ENCODE assay signal across 21 cellular contexts in the genomic region with DNA sequence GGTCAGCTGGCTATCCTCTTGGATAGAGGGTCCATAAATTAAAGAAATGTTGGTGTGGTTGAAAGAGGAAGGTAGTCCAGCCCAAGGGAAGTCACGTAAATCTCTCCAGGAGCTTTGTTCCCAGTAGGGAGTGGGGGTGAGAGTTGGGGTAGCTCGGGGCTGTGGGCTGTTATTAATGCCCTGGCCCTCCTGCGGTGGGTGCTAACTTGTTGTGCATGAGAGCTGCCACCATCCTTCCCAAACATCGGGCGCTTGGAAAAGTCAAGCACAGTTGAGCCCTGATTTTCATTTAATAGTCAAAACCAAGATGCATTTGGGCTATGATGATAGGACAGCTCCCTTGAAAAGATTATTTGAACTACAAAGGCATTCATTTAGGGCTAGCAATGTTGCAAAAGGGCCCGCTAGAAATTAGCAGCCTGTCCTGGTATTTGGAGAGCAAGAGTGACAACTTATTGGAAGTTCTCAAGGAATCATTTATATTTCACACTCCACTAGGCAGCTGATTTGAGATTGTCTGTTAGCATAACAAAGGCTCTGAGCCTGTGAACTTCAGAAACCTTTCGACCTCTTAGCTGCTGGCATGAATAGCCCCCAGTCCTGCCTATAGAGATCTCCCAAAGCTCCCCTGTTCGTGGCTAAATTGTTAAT.
A peak's percentile ranks its signal among the peaks of the same experiment; 100 is the strongest.
DNase-seq lines count a peak whose midpoint lies in the region; ATAC-seq and TF ChIP-seq lines count a peak whose summit lies in the region.
"Had no signal": no experiment of that assay in that cellular context is flagged by ENCODE, and none has a peak within 500 bp of the region (broad histone marks: within the 10 kb centered on the region; RNA-seq: fewer than 3 reads in every experiment).

No MANE protein-coding gene starts in this region.

- peak overlapping the region; percentile 81 for H3K27ac Mint-ChIP-seq in neural crest cell (ENCODE audit: unreplicated experiment)
- H3K27ac Mint-ChIP-seq: activated naive CD4-positive, alpha-beta T cell treated with anti-CD3 and anti-CD28 coated beads for 36 hours had no signal

- H4K20me1 ChIP-seq in OCI-LY3 (ENCODE audit: insufficient read depth, low read length), result no peaks in the 10 kb centered on the region

- H3K4me2 ChIP-seq in OCI-LY3 (ENCODE audit: low read length), result peak overlapping the region; percentile 96

- peak overlapping the region; percentile 85 for H3K4me3 Mint-ChIP-seq in neural crest cell
- H3K4me3 Mint-ChIP-seq: activated naive CD4-positive, alpha-beta T cell treated with anti-CD3 and anti-CD28 coated beads for 36 hours had no signal

- peaks cover 88% of the 10 kb centered on the region for H3K4me1 Mint-ChIP-seq in neural crest cell

- H3K4me3 ChIP-seq in ACC112 (ENCODE audit: low read depth, low read length) (peak overlapping the region; percentile 74), OCI-LY3 (ENCODE audit: low read length) (peak overlapping the region; percentile 79; the same call in 1 of the 2 replicates), epithelial cell of proximal tubule (ENCODE audit: low read depth, low read length) (peak overlapping the region; percentile 47)

- H2AFZ ChIP-seq in ACC112 (ENCODE audit: low read length, unreplicated experiment) (no peak overlapping the region), OCI-LY3 (ENCODE audit: low read depth, low read length) (peak overlapping the region; percentile 58; the same call in 1 of the 2 replicates)

- peaks cover 7% of the 10 kb centered on the region for H3K27me3 Mint-ChIP-seq in neural crest cell (ENCODE audit: low read depth)

- H3K79me2 ChIP-seq in ACC112 (ENCODE audit: control insufficient read depth, insufficient read depth, low read length, unreplicated experiment) (no peaks in the 10 kb centered on the region), OCI-LY3 (ENCODE audit: low read length) (no peaks in the 10 kb centered on the region)

- H3K9ac ChIP-seq in OCI-LY3 (ENCODE audit: low read length), result no peak overlapping the region

- DNase-seq in epithelial cell of proximal tubule (ENCODE audit: low read depth), result no peak
- peak; percentile 26 for DNase-seq in neural crest cell (ENCODE audit: low read depth, low spot score)
- DNase-seq in left colon, result no peak
- no peak for DNase-seq in DMS153 (lab: John Stamatoyannopoulos, UW)
- DNase-seq in NCI-H2196 treated with DMSO at 0.1 percent for 48 hours (lab: John Stamatoyannopoulos, UW; ENCODE audit: unreplicated experiment), result no peak
- DNase-seq: activated CD4-positive, alpha-beta T cell treated with anti-CD3 and anti-CD28 coated beads, Interleukin-2, amount 50 U/mL, for 1 hour; activated naive CD4-positive, alpha-beta T cell treated with anti-CD3 and anti-CD28 coated beads for 36 hours; activated T-cell treated with anti-CD3 and anti-CD28 coated beads for 4 hours; brain microvascular endothelial cell; DMS 273 treated with DMSO at 0.1 percent for 48 hours; Karpas-422; kidney glomerular epithelial cell; NCI-H1105 treated with DMSO at 0.1 percent for 48 hours; NCI-H2171; stimulated activated CD4-positive, alpha-beta T cell treated with anti-CD3 and anti-CD28 coated beads, Interleukin-4, amount 100 ng/mL, for 24 hours had no signal

- ATAC-seq in left colon (no peak), HG02642 (IDR thresholded peaks at IDR 0.05; ENCODE audit: poor library complexity, unreplicated experiment) (no peak)

- intact Hi-C loops in left colon (cut with DNase I, micrococcal nuclease), result no loop called here

- H3K9me3 Mint-ChIP-seq in neural crest cell, result no peaks in the 10 kb centered on the region
- H3K9me3 Mint-ChIP-seq: activated naive CD4-positive, alpha-beta T cell treated with anti-CD3 and anti-CD28 coated beads for 36 hours had no signal

- H3K27ac ChIP-seq in ACC112 (ENCODE audit: low read depth, low read length) (no peak overlapping the region), OCI-LY3 (ENCODE audit: low read length) (no peak overlapping the region)
- H3K27ac ChIP-seq: brain microvascular endothelial cell, C4-2B, heart right ventricle, thoracic aorta had no signal

- no peak for TF ChIP-seq CTCF in OCI-LY3 (IDR thresholded peaks at IDR 0.05; ENCODE audit: low read depth, low read length)
- TF ChIP-seq CTCF in epithelial cell of proximal tubule (conservative IDR thresholded peaks at IDR 0.05; ENCODE audit: low read depth, low read length), result no peak
- TF ChIP-seq CTCF in neural crest cell (conservative IDR thresholded peaks at IDR 0.05), result no peak

- H3K36me3 Mint-ChIP-seq in neural crest cell (ENCODE audit: low read depth), result no peaks in the 10 kb centered on the region

- H3K36me3 ChIP-seq in ACC112 (ENCODE audit: insufficient read depth, low read length), result no peaks in the 10 kb centered on the region
- no peaks in the 10 kb centered on the region for H3K36me3 ChIP-seq in OCI-LY3 (replicated peaks; ENCODE audit: low read depth, low read length)
- H3K36me3 ChIP-seq: brain microvascular endothelial cell, heart right ventricle, thoracic aorta had no signal

- H3K27me3 ChIP-seq in ACC112 (ENCODE audit: insufficient read depth, low read length), result no peaks in the 10 kb centered on the region
- no peaks in the 10 kb centered on the region for H3K27me3 ChIP-seq in OCI-LY3 (ENCODE audit: low read depth, low read length)
- H3K27me3 ChIP-seq: brain microvascular endothelial cell, heart right ventricle had no signal

- no peaks in the 10 kb centered on the region for H3K9me3 ChIP-seq in OCI-LY3 (ENCODE audit: insufficient read depth, low read length)
- H3K9me3 ChIP-seq: heart right ventricle, thoracic aorta had no signal

- H3K4me1 ChIP-seq in ACC112 (ENCODE audit: control insufficient read depth, insufficient read depth, low read length, unreplicated experiment) (peaks cover 4% of the 10 kb centered on the region), OCI-LY3 (ENCODE audit: low read length) (no peaks in the 10 kb centered on the region)
